In the genomic region with DNA sequence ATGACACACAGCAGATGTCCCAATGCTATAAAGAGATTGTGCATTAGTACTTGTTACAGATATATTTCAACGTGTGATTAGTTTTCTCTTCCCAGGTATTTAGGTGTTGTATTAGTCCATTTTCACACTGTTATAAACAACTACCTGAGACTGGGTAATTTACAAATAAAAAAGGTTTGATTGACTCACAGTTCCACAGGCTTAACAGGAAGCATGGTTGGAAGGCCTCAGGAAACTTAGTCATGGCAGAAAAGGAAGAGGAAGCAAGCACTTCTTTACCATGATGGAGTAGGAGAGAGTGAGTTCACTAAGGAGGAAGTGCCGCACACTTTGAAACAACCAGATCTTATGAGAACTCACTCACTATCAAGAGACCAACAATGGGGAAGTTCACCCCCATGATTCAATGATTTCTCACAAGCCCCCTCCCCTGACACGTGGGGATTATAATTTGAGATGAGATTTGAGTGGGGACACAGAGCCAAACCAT, we compare ENCODE assay signal across 17 cellular contexts.
A peak's percentile ranks its signal among the peaks of the same experiment; 100 is the strongest.
DNase-seq lines count a peak whose midpoint lies in the region; ATAC-seq, FAIRE-seq and TF ChIP-seq lines count a peak whose summit lies in the region.
"Had no signal": no experiment of that assay in that cellular context is flagged by ENCODE, and none has a peak within 500 bp of the region (broad histone marks: within the 10 kb centered on the region; RNA-seq: fewer than 3 reads in every experiment).

No MANE protein-coding gene starts in this region.

- dilution Hi-C loops in endothelial cell of umbilical vein (cut with MboI; ENCODE audit: extremely low pct_ligation_motif_present, low sequenced_read_pairs): no loop called here

- H3K9me3 Mint-ChIP-seq in activated T-cell treated with anti-CD3 and anti-CD28 coated beads, Interleukin-2, amount 50 U/mL, for 4 hours: peaks cover 31% of the 10 kb centered on the region
- H3K9me3 Mint-ChIP-seq: H9 had no signal

- intact Hi-C loops in endothelial cell of umbilical vein (cut with micrococcal nuclease): no loop called here

- H3K79me2 ChIP-seq in endothelial cell of umbilical vein (ENCODE audit: control insufficient read depth, insufficient read depth, low read length) (no peaks in the 10 kb centered on the region), smooth muscle cell (ENCODE audit: low read depth) (no peaks in the 10 kb centered on the region)

- H3K4me3 Mint-ChIP-seq in activated T-cell treated with anti-CD3 and anti-CD28 coated beads, Interleukin-2, amount 50 U/mL, for 4 hours: no peak overlapping the region
- H3K4me3 Mint-ChIP-seq: CD4-positive, alpha-beta memory T cell; H9 had no signal

- no peaks in the 10 kb centered on the region for H3K36me3 Mint-ChIP-seq in activated T-cell treated with anti-CD3 and anti-CD28 coated beads, Interleukin-2, amount 50 U/mL, for 4 hours (ENCODE audit: insufficient read depth)
- H3K36me3 Mint-ChIP-seq: CD4-positive, alpha-beta memory T cell had no signal

- POLR2A ChIA-PET in endothelial cell of umbilical vein (lab: Charles Lee): no interaction called here

- WGBS in smooth muscle cell (ENCODE audit: low lambda C conversion rate): 64% methylated on average over 3 of the region's 3 CpGs

- H4K20me1 ChIP-seq in endothelial cell of umbilical vein (replicated peaks; ENCODE audit: control insufficient read depth, extremely low read depth, insufficient read depth, low read length) (no peaks in the 10 kb centered on the region), smooth muscle cell (ENCODE audit: low read depth) (no peaks in the 10 kb centered on the region)

- BruUV-seq in endothelial cell of umbilical vein (replicated peaks; lab: Mats Ljungman, UMichigan): no TSS peak

- H3K4me1 ChIP-seq in endothelial cell of umbilical vein (ENCODE audit: control insufficient read depth, extremely low read depth, insufficient read depth, low read length) (peaks cover 11% of the 10 kb centered on the region), smooth muscle cell (ENCODE audit: low read depth) (no peaks in the 10 kb centered on the region)

- DNase-seq in CD1c-positive myeloid dendritic cell (ENCODE audit: extremely low spot score) (peak; percentile 40), HT1080 (ENCODE audit: low read depth) (peak; percentile 14), SKM-1 treated with dmso at 0.1 percent for 144 hours (lab: John Stamatoyannopoulos, UW; ENCODE audit: unreplicated experiment) (peak; percentile 78), endothelial cell of umbilical vein (ENCODE audit: low read depth, low spot score) (peak; percentile 56), smooth muscle cell (lab: John Stamatoyannopoulos, UW; ENCODE audit: unreplicated experiment) (no peak), DMS79 treated with DMSO at 0.1 percent for 48 hours (lab: John Stamatoyannopoulos, UW) (no peak), ecto neural progenitor cell (ENCODE audit: low spot score) (no peak)
- no peak for DNase-seq in activated T-cell treated with anti-CD3 and anti-CD28 coated beads, Interleukin-2, amount 50 U/mL, for 4 hours
- DNase-seq: AML-193; CD4-positive, alpha-beta memory T cell; H9; NCI-H1105 treated with DMSO at 0.1 percent for 48 hours; NCI-H187; NCI-H2171; NCI-H446 treated with DMSO at 0.1 percent for 48 hours; NCI-H748 treated with DMSO at 0.1 percent for 48 hours; SHP77 treated with DMSO at 0.1 percent for 48 hours had no signal

- H3K36me3 ChIP-seq in endothelial cell of umbilical vein (ENCODE audit: control insufficient read depth in 2 of 2, extremely low read depth in 1 of 2, insufficient read depth in 2 of 2, low read length in 2 of 2): no peaks in the 10 kb centered on the region
- H3K36me3 ChIP-seq in smooth muscle cell (ENCODE audit: low read depth): no peaks in the 10 kb centered on the region

- H3K27ac ChIP-seq in endothelial cell of umbilical vein (ENCODE audit: insufficient read depth, low read depth, low read length) (peak overlapping the region; percentile 67), smooth muscle cell (ENCODE audit: low read depth) (no peak overlapping the region)

- H3K9ac ChIP-seq in endothelial cell of umbilical vein (replicated peaks; ENCODE audit: extremely low read depth, insufficient read depth, low read length): no peak overlapping the region
- H3K9ac ChIP-seq in smooth muscle cell (ENCODE audit: low read depth): no peak overlapping the region

- peak; percentile 91 for FAIRE-seq in endothelial cell of umbilical vein (lab: Jason Lieb, UNC)

- no peaks in the 10 kb centered on the region for H3F3A ChIP-seq in smooth muscle cell (ENCODE audit: low read depth)

- CTCF ChIA-PET in endothelial cell of umbilical vein (lab: Charles Lee): interaction anchor here (0.9 to 1.0 kb wide), 2 partner anchors 14 to 443 kb away, joined by 3 read pairs; no protein-coding TSS in a partner anchor

- H3K4me1 Mint-ChIP-seq in activated T-cell treated with anti-CD3 and anti-CD28 coated beads, Interleukin-2, amount 50 U/mL, for 4 hours (ENCODE audit: low read depth): no peaks in the 10 kb centered on the region
- H3K4me1 Mint-ChIP-seq: CD4-positive, alpha-beta memory T cell had no signal

- no peaks in the 10 kb centered on the region for H3K27me3 Mint-ChIP-seq in activated T-cell treated with anti-CD3 and anti-CD28 coated beads, Interleukin-2, amount 50 U/mL, for 4 hours (ENCODE audit: low read depth)
- H3K27me3 Mint-ChIP-seq: CD4-positive, alpha-beta memory T cell had no signal

- no peak for ATAC-seq in activated T-cell treated with anti-CD3 and anti-CD28 coated beads, Interleukin-2, amount 50 U/mL, for 4 hours

- H3K9me1 ChIP-seq in endothelial cell of umbilical vein (replicated peaks; ENCODE audit: control insufficient read depth, extremely low read depth, insufficient read depth, low read length): no peaks in the 10 kb centered on the region

- H3K4me2 ChIP-seq in endothelial cell of umbilical vein (ENCODE audit: insufficient read depth, low read length): peak overlapping the region; percentile 58
- no peak overlapping the region for H3K4me2 ChIP-seq in smooth muscle cell

- TF ChIP-seq POLR2A in endothelial cell of umbilical vein (IDR thresholded peaks at IDR 0.05; ENCODE audit: low read depth, low read length): no peak

- no peak overlapping the region for H3K4me3 ChIP-seq in endothelial cell of umbilical vein (replicated peaks in 1 of 3; ENCODE audit: insufficient read depth in 1 of 3, low read depth in 1 of 3, low read length in 3 of 3)
- no peak overlapping the region for H3K4me3 ChIP-seq in smooth muscle cell

- H3K27me3 ChIP-seq in endothelial cell of umbilical vein (ENCODE audit: control insufficient read depth in 2 of 2, insufficient read depth in 2 of 2, low read length in 2 of 2) (no peaks in the 10 kb centered on the region), smooth muscle cell (ENCODE audit: low read depth) (no peaks in the 10 kb centered on the region)

- TF ChIP-seq CTCF in endothelial cell of umbilical vein (IDR thresholded peaks at IDR 0.05; ENCODE audit: extremely low read depth in 1 of 2, insufficient read depth in 1 of 2, low read depth in 1 of 2, low read length in 2 of 2) (no peak), smooth muscle cell (IDR thresholded peaks at IDR 0.05; ENCODE audit: borderline replicate concordance, insufficient read depth, poor library complexity, severe bottlenecking) (no peak)

- H2AFZ ChIP-seq in endothelial cell of umbilical vein (ENCODE audit: low read depth, low read length) (peak overlapping the region; percentile 92), smooth muscle cell (ENCODE audit: low read depth) (no peak overlapping the region)

- H3K9me3 ChIP-seq in endothelial cell of umbilical vein (replicated peaks; ENCODE audit: control insufficient read depth, insufficient read depth, low read length) (no peaks in the 10 kb centered on the region), smooth muscle cell (replicated peaks; ENCODE audit: low read depth) (no peaks in the 10 kb centered on the region)

TF ChIP-seq in endothelial cell of umbilical vein, 7 proteins besides CTCF, POLR2A, EP300 and RAD21:
- TF ChIP-seq FOS (IDR thresholded peaks at IDR 0.05; ENCODE audit: borderline replicate concordance, insufficient read depth, low read length) (peak; percentile 91), JUN (IDR thresholded peaks at IDR 0.05; ENCODE audit: borderline replicate concordance, insufficient read depth, insufficient read length, low read depth) (peak; percentile 49), POLR2AphosphoS5 (IDR thresholded peaks at IDR 0.05; ENCODE audit: insufficient read depth, low read depth, low read length) (no peak), MYC (IDR thresholded peaks at IDR 0.05; ENCODE audit: low read depth, low read length) (no peak)

Comparison
In these comparisons a context has a peak if more than half of its experiments do, and no peak if none do; other contexts are left out.
1. DNase-seq: peak in CD1c-positive myeloid dendritic cell (single experiment), HT1080 (single experiment), SKM-1 treated with dmso at 0.1 percent for 144 hours (single experiment) and endothelial cell of umbilical vein (single experiment); none in smooth muscle cell (single experiment), DMS79 treated with DMSO at 0.1 percent for 48 hours (single experiment), activated T-cell treated with anti-CD3 and anti-CD28 coated beads, Interleukin-2, amount 50 U/mL, for 4 hours (single experiment) and ecto neural progenitor cell (single experiment).